Comparison of ENCODE assay signal across 1 cellular context in the genomic region with DNA sequence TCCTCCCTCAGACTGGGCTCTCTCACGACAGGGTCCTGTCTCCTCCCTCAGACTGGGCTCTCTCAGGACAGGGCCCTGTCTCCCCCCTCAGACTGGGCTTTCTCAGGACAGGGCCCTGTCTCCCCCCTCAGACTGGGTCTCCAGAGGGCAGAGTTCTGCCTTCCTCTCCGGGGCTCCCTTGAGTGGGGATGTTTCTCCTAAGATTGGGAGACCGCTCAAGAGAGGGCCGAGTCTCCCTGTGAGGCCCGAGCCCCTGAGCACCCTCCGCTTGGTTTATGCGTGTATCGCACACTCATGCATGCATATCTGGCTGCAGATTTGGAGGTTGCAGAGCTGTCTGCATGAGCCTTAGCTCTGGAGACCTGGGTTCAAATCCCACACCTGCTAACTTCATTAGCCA.
TF ChIP-seq lines count a peak whose summit lies in the region.

No MANE protein-coding gene starts in this region.

TF ChIP-seq in HepG2, 621 proteins besides CTCF, POLR2A, EP300 and RAD21:
- peak; percentile 20; the same call in 1 of the 2 replicates for TF ChIP-seq ZSCAN22 (CRISPR knock-in tag; IDR thresholded peaks at IDR 0.05)
- TF ChIP-seq CCAR2 (optimal IDR thresholded peaks at IDR 0.05; ENCODE audit: low read depth, low read length) = no peak
TF ChIP-seq in HepG2: peak in this region for 1.
